ENCODE assay signal across 19 cellular contexts in the genomic region with DNA sequence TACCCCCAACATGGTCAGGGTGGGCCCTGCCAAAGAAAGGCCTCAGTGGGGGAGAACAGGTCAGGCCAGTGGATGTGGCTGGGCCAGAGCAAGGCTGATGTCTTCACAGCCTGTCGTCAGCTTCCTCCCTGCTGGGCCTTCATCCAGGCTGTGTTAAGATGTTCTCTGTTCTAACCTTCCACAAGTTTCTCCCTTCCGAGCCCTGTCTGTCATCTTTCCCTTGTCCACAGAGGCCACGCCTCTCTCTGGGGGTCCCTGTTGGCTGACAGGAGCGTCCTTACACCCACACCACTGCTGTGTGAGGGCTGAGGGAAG. TPM values are rescaled to one million over a fixed set of nuclear protein-coding genes. Genes with fewer than 3 reads are reported as not detected.
"Had no signal": no experiment of that assay in that cellular context is flagged by ENCODE, and none has a peak within 500 bp of the region (broad histone marks: within the 10 kb centered on the region; RNA-seq: fewer than 3 reads in every experiment).

No MANE protein-coding gene starts in this region.

- H3K4me1 ChIP-seq: Peyer's patch had no signal

- H3K4me3 ChIP-seq: K562, Peyer's patch had no signal

- DNase-seq: activated B cell treated with CpG ODN at 0.5 μM for 24 hours; activated CD4-positive, alpha-beta T cell treated with anti-CD3 and anti-CD28 coated beads for 1 hour; activated CD4-positive, alpha-beta T cell treated with anti-CD3 and anti-CD28 coated beads, Interleukin-2, amount 10 ng/mL, durations not matched to agents 24 days and 14 days; activated CD4-positive, alpha-beta T cell treated with anti-CD3 and anti-CD28 coated beads, Interleukin-2, amount 50 U/mL, for 48 hours; activated CD8-positive, alpha-beta memory T cell treated with anti-CD3 and anti-CD28 coated beads, Interleukin-2, amount 10 ng/mL, durations not matched to agents 7 days and 5 days; activated gamma-delta T cell; activated naive CD4-positive, alpha-beta T cell treated with anti-CD3 and anti-CD28 coated beads, Interleukin-2, amount 10 ng/mL, durations not matched to agents 7 days and 5 days; activated naive CD8-positive, alpha-beta T cell treated with anti-CD3 and anti-CD28 coated beads for 36 hours; activated T-cell treated with anti-CD3 and anti-CD28 coated beads, Interleukin-2, amount 50 U/mL, for 24 hours; Karpas-422; MM.1S; NCI-H1105 treated with DMSO at 0.1 percent for 48 hours; NCI-H1436 treated with DMSO at 0.1 percent for 48 hours; NCI-H187; NCI-H2081; NCI-H524; SHP77 treated with DMSO at 0.1 percent for 48 hours had no signal

- H3K27me3 ChIP-seq: Peyer's patch had no signal

- H3K9me3 ChIP-seq: Peyer's patch had no signal

- H3K27ac ChIP-seq: Peyer's patch had no signal

- H3K36me3 ChIP-seq: Peyer's patch had no signal

- ATAC-seq: activated CD8-positive, alpha-beta memory T cell treated with anti-CD3 and anti-CD28 coated beads, Interleukin-2, amount 10 ng/mL, durations not matched to agents 7 days and 5 days; K562 had no signal

RNA-seq across cellular contexts. Expression of a gene that starts 36.2 kb away (rescaled TPM):
- total RNA-seq: activated B cell treated with CpG ODN at 0.5 μM for 24 hours; activated naive CD8-positive, alpha-beta T cell treated with anti-CD3 and anti-CD28 coated beads for 36 hours; Peyer's patch had no signal
